ENCODE assay signal across 19 cellular contexts in the genomic region with DNA sequence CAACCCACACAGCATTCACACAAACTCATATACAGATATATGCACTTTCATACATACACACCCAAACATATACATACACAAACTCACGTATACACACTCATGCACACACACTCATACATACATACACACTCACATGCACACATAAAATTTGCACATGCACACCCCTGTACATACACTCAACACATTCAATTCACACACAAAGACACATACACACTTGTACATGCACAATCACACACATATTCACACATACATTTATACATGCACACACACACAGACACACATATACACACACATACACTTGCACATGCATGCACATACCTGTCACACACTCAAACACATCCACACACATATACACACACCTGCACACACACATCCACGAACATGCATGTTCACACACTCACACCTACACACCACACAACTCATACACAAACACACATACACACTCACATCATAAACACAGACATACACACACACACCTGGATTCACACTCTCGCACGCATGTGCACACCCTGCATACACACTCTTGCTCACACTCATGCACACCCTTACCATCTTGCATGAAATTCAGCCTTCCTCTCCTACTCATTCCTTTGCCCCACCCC.
A peak's percentile ranks its signal among the peaks of the same experiment; 100 is the strongest.
DNase-seq lines count a peak whose midpoint lies in the region; ATAC-seq, FAIRE-seq and TF ChIP-seq lines count a peak whose summit lies in the region.
"Had no signal": no experiment of that assay in that cellular context is flagged by ENCODE, and none has a peak within 500 bp of the region (broad histone marks: within the 10 kb centered on the region; RNA-seq: fewer than 3 reads in every experiment).

No MANE protein-coding gene starts in this region.

- H3K36me3 ChIP-seq in BLaER1 (no peaks in the 10 kb centered on the region), bronchial epithelial cell (ENCODE audit: control insufficient read depth, insufficient read depth, low read length) (no peaks in the 10 kb centered on the region), smooth muscle cell (ENCODE audit: low read depth) (no peaks in the 10 kb centered on the region)

- peaks cover 4% of the 10 kb centered on the region for H3F3A ChIP-seq in smooth muscle cell (ENCODE audit: low read depth)

- no peak overlapping the region for H3K27ac ChIP-seq in BLaER1
- H3K27ac ChIP-seq in smooth muscle cell (ENCODE audit: low read depth): no peak overlapping the region
- H3K27ac ChIP-seq: C4-2B, GM23248, HL-60 had no signal

- no peak overlapping the region for H3K4me3 Mint-ChIP-seq in activated T-helper 1 cell treated with anti-CD3 and anti-CD28 coated beads, Interleukin-12 subunit alpha, Interleukin-12 subunit beta, Interleukin-2, Interleukin-4 antibody, amounts not matched to agents 30 ng/mL and 10 ng/mL and 1 ng/mL, durations not matched to agents 14 hours and 24 hours and 36 hours
- H3K4me3 Mint-ChIP-seq: CD4-positive, alpha-beta memory T cell had no signal

- no peaks in the 10 kb centered on the region for H3K79me2 ChIP-seq in smooth muscle cell (ENCODE audit: low read depth)

- H3K27me3 ChIP-seq in BLaER1 (no peaks in the 10 kb centered on the region), bronchial epithelial cell (ENCODE audit: control insufficient read depth, insufficient read depth, low read length) (no peaks in the 10 kb centered on the region), smooth muscle cell (ENCODE audit: low read depth) (no peaks in the 10 kb centered on the region)

- H3K9me3 ChIP-seq in BLaER1: no peaks in the 10 kb centered on the region
- no peaks in the 10 kb centered on the region for H3K9me3 ChIP-seq in smooth muscle cell (replicated peaks; ENCODE audit: low read depth)

- H3K4me1 ChIP-seq in BLaER1 (peaks cover 58% of the 10 kb centered on the region), smooth muscle cell (ENCODE audit: low read depth) (peaks cover 7% of the 10 kb centered on the region)

- H3K4me3 ChIP-seq in BLaER1 (no peak overlapping the region), bronchial epithelial cell (ENCODE audit: low read depth, low read length) (no peak overlapping the region), smooth muscle cell (no peak overlapping the region)
- H3K4me3 ChIP-seq: GM23248 had no signal

- DNase-seq in GM12892 (ENCODE audit: insufficient read length) (no peak), bronchial epithelial cell (ENCODE audit: low read depth) (no peak), smooth muscle cell (lab: John Stamatoyannopoulos, UW; ENCODE audit: unreplicated experiment) (no peak)
- no peak for DNase-seq in activated T-helper 1 cell treated with anti-CD3 and anti-CD28 coated beads, Interleukin-12 subunit alpha, Interleukin-12 subunit beta, Interleukin-2, Interleukin-4 antibody, amounts not matched to agents 30 ng/mL and 10 ng/mL and 1 ng/mL, durations not matched to agents 14 hours and 24 hours and 36 hours (ENCODE audit: low spot score)
- DNase-seq: ACHN; CD4-positive, alpha-beta memory T cell; DMS153; EL; GM23248; H7; IMR-90; Kasumi-1; KBM-7 had no signal

- H3K4me1 Mint-ChIP-seq in activated T-helper 1 cell treated with anti-CD3 and anti-CD28 coated beads, Interleukin-12 subunit alpha, Interleukin-12 subunit beta, Interleukin-2, Interleukin-4 antibody, amounts not matched to agents 30 ng/mL and 10 ng/mL and 1 ng/mL, durations not matched to agents 14 hours and 24 hours and 36 hours (ENCODE audit: low read depth): no peaks in the 10 kb centered on the region
- H3K4me1 Mint-ChIP-seq: CD4-positive, alpha-beta memory T cell had no signal

- no peaks in the 10 kb centered on the region for H3K9me3 Mint-ChIP-seq in activated T-helper 1 cell treated with anti-CD3 and anti-CD28 coated beads, Interleukin-12 subunit alpha, Interleukin-12 subunit beta, Interleukin-2, Interleukin-4 antibody, amounts not matched to agents 30 ng/mL and 10 ng/mL and 1 ng/mL, durations not matched to agents 14 hours and 24 hours and 36 hours
- H3K9me3 Mint-ChIP-seq: CD4-positive, alpha-beta memory T cell had no signal

- H3K27me3 Mint-ChIP-seq in activated T-helper 1 cell treated with anti-CD3 and anti-CD28 coated beads, Interleukin-12 subunit alpha, Interleukin-12 subunit beta, Interleukin-2, Interleukin-4 antibody, amounts not matched to agents 30 ng/mL and 10 ng/mL and 1 ng/mL, durations not matched to agents 14 hours and 24 hours and 36 hours (ENCODE audit: insufficient read depth): no peaks in the 10 kb centered on the region

- H3K9ac ChIP-seq in BLaER1: no peak overlapping the region
- no peak overlapping the region for H3K9ac ChIP-seq in smooth muscle cell (ENCODE audit: low read depth)
- H3K9ac ChIP-seq: GM23248 had no signal

- H3K27ac Mint-ChIP-seq in activated T-helper 1 cell treated with anti-CD3 and anti-CD28 coated beads, Interleukin-12 subunit alpha, Interleukin-12 subunit beta, Interleukin-2, Interleukin-4 antibody, amounts not matched to agents 30 ng/mL and 10 ng/mL and 1 ng/mL, durations not matched to agents 14 hours and 24 hours and 36 hours: no peak overlapping the region
- H3K27ac Mint-ChIP-seq: CD4-positive, alpha-beta memory T cell had no signal

- TF ChIP-seq CTCF in bronchial epithelial cell (IDR thresholded peaks at IDR 0.05; ENCODE audit: insufficient read depth, low read length, severe bottlenecking) (no peak), smooth muscle cell (IDR thresholded peaks at IDR 0.05; ENCODE audit: borderline replicate concordance, insufficient read depth, poor library complexity, severe bottlenecking) (no peak)

- H2AFZ ChIP-seq in smooth muscle cell (ENCODE audit: low read depth): no peak overlapping the region
- H2AFZ ChIP-seq: GM23248 had no signal

- WGBS in smooth muscle cell (ENCODE audit: low lambda C conversion rate): 97% methylated on average over 4 of the region's 4 CpGs

- H3K36me3 Mint-ChIP-seq in activated T-helper 1 cell treated with anti-CD3 and anti-CD28 coated beads, Interleukin-12 subunit alpha, Interleukin-12 subunit beta, Interleukin-2, Interleukin-4 antibody, amounts not matched to agents 30 ng/mL and 10 ng/mL and 1 ng/mL, durations not matched to agents 14 hours and 24 hours and 36 hours (ENCODE audit: low read depth): no peaks in the 10 kb centered on the region
- H3K36me3 Mint-ChIP-seq: CD4-positive, alpha-beta memory T cell had no signal

- peak overlapping the region; percentile 83 for H3K4me2 ChIP-seq in BLaER1
- H3K4me2 ChIP-seq in smooth muscle cell: peak overlapping the region; percentile 5

- intact Hi-C loops in activated T-helper 1 cell treated with anti-CD3 and anti-CD28 coated beads, Interleukin-12 subunit alpha, Interleukin-12 subunit beta, Interleukin-2, Interleukin-4 antibody, amounts not matched to agents 30 ng/mL and 10 ng/mL and 1 ng/mL, durations not matched to agents 14 hours and 24 hours and 36 hours (cut with micrococcal nuclease): no loop called here

- peak; percentile 44 for FAIRE-seq in GM12892 (lab: Jason Lieb, UNC)
- peak; percentile 86 for FAIRE-seq in bronchial epithelial cell (lab: Jason Lieb, UNC)
- FAIRE-seq: G401.6 had no signal

- 0 out of 2 replicates have a peak, but pooled peaks cover 7% of the 10 kb centered on the region for H4K20me1 ChIP-seq in BLaER1
- H4K20me1 ChIP-seq in smooth muscle cell (ENCODE audit: low read depth): no peaks in the 10 kb centered on the region

- TF ChIP-seq POLR2A in GM12892 (IDR thresholded peaks at IDR 0.05; ENCODE audit: low read depth, low read length): no peak

- ATAC-seq in GM21619 (IDR thresholded peaks at IDR 0.05; ENCODE audit: unreplicated experiment): no peak
- no peak for ATAC-seq in HG03565 (IDR thresholded peaks at IDR 0.05; ENCODE audit: unreplicated experiment)
